ENCODE assay signal across 8 cellular contexts in the genomic region with DNA sequence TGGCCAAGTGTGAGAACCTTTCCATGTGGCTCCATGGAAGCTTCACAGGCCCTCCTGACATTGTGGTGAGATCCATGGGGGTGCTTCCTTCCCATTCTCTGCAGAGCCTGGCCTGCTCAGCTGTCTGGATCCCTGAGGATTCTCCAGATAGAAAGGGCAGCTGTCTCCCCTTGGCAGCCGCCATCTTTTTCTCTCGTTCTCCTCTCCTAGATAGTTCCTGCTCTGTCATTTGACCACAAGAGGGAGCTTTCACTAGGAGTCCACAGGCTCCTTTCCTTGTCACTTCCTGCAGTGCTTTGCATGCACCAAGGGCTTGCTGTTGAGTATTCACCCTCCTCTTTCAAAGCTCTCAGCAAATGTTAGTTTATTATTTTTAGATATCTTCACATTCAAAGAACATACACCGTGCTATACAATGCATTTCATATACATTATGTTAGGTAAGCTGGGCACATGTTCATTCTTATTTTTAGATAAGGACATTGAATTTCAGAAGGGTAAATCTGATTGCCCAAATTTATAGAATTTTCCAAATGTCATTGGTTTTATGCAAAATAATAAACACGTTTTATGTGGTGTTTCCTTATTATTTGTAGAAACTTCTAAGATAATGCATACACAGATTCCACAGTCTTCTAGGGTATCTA.
A peak's percentile ranks its signal among the peaks of the same experiment; 100 is the strongest.
DNase-seq lines count a peak whose midpoint lies in the region; ATAC-seq, FAIRE-seq and TF ChIP-seq lines count a peak whose summit lies in the region.

No MANE protein-coding gene starts in this region.

- H2BK15ac ChIP-seq in IMR-90 (ENCODE audit: low read depth, low read length), result peak overlapping the region; percentile 87; the same call in 2 of the 3 replicates

- H4K91ac ChIP-seq in IMR-90 (ENCODE audit: insufficient read depth, low read depth, low read length), result peak overlapping the region; percentile 92

- in situ Hi-C loops in IMR-90 (cut with MboI; ENCODE audit: low sequenced_read_pairs), result no loop called here
- in situ Hi-C loops in K562 (cut with MboI), result no loop called here

- ATAC-seq in IMR-90 (ENCODE audit: low read depth) (peak; percentile 69), K562 (peak; percentile 98), HG03469 (IDR thresholded peaks at IDR 0.05; ENCODE audit: unreplicated experiment) (no peak)

- H3K27ac ChIP-seq in A673 (ENCODE audit: low read depth, low read length, poor library complexity, severe bottlenecking) (no peak overlapping the region), IMR-90 (ENCODE audit: insufficient read depth, low read length) (peak overlapping the region; percentile 41; the same call in 1 of the 2 replicates), K562 (ENCODE audit: extremely low read depth, low read depth, low read length) (no peak overlapping the region)

- H2BK120ac ChIP-seq in IMR-90 (ENCODE audit: low read depth, low read length), result peak overlapping the region; percentile 95

- peak overlapping the region; percentile 93 for H3K4ac ChIP-seq in IMR-90 (ENCODE audit: low read depth, low read length)

- H3K27me3 ChIP-seq in A673 (replicated peaks; ENCODE audit: insufficient read depth, low read depth, low read length, poor library complexity), result no peaks in the 10 kb centered on the region
- H3K27me3 ChIP-seq in IMR-90 (ENCODE audit: control insufficient read depth, insufficient read depth, low read length), result no peaks in the 10 kb centered on the region
- H3K27me3 ChIP-seq in NT2/D1 (ENCODE audit: insufficient read depth, insufficient read length), result no peaks in the 10 kb centered on the region
- no peaks in the 10 kb centered on the region for H3K27me3 ChIP-seq in K562 (ENCODE audit: control insufficient read depth in 2 of 2, insufficient read depth in 2 of 2, low read length in 2 of 2)

- H3K4me2 ChIP-seq in IMR-90 (ENCODE audit: low read depth, low read length) (no peak overlapping the region), K562 (ENCODE audit: insufficient read depth, low read length) (peak overlapping the region; percentile 33)

- peak overlapping the region; percentile 81 for H3K18ac ChIP-seq in IMR-90 (ENCODE audit: low read depth, low read length)

- peak overlapping the region; percentile 86; the same call in 1 of the 2 replicates for H2AK5ac ChIP-seq in IMR-90 (ENCODE audit: low read depth, low read length)

- no peak overlapping the region for H3K56ac ChIP-seq in IMR-90 (ENCODE audit: extremely low read depth, insufficient read depth, low read length)

- peak overlapping the region; percentile 48 for H2BK5ac ChIP-seq in IMR-90 (ENCODE audit: low read depth, low read length, poor library complexity, severe bottlenecking)

- no peaks in the 10 kb centered on the region for H4K20me1 ChIP-seq in IMR-90 (ENCODE audit: insufficient read depth, low read length)
- no peaks in the 10 kb centered on the region for H4K20me1 ChIP-seq in K562 (replicated peaks; ENCODE audit: control insufficient read depth, insufficient read depth, low read length)

- H3K36me3 ChIP-seq in A673 (ENCODE audit: insufficient read depth, low read length, poor library complexity, severe bottlenecking), result no peaks in the 10 kb centered on the region
- peaks cover 7% of the 10 kb centered on the region for H3K36me3 ChIP-seq in IMR-90 (ENCODE audit: control insufficient read depth, insufficient read depth, low read length)
- no peaks in the 10 kb centered on the region for H3K36me3 ChIP-seq in NT2/D1 (ENCODE audit: insufficient read depth, insufficient read length, low read length)
- H3K36me3 ChIP-seq in K562 (ENCODE audit: control insufficient read depth, insufficient read depth, low read length), result no peaks in the 10 kb centered on the region

- peak overlapping the region; percentile 84 for H2BK20ac ChIP-seq in IMR-90 (ENCODE audit: low read depth, low read length)

- peak; percentile 89 for FAIRE-seq in K562 (lab: Jason Lieb, UNC)

- peak overlapping the region; percentile 87 for H4K5ac ChIP-seq in IMR-90 (ENCODE audit: low read depth, low read length)

- peaks cover 16% of the 10 kb centered on the region for H3K9me1 ChIP-seq in IMR-90 (ENCODE audit: insufficient read depth, low read length)
- H3K9me1 ChIP-seq in K562 (ENCODE audit: control insufficient read depth, insufficient read depth, low read length), result no peaks in the 10 kb centered on the region

- no peaks in the 10 kb centered on the region for H3K9me3 ChIP-seq in A673 (ENCODE audit: low read depth, low read length, poor library complexity, severe bottlenecking)
- no peaks in the 10 kb centered on the region for H3K9me3 ChIP-seq in IMR-90 (ENCODE audit: control insufficient read depth, insufficient read depth, low read length)
- no peaks in the 10 kb centered on the region for H3K9me3 ChIP-seq in NT2/D1 (ENCODE audit: insufficient read depth, low read length)
- no peaks in the 10 kb centered on the region for H3K9me3 ChIP-seq in K562 (replicated peaks; ENCODE audit: control insufficient read depth, insufficient read depth, low read depth, low read length)

- intact Hi-C loops in A673 (cut with micrococcal nuclease; ENCODE audit: unreplicated experiment) (loop anchor here (1.0 kb wide), 1 partner anchor 146 kb away; no protein-coding TSS in a partner anchor), IMR-90 (cut with micrococcal nuclease) (loop anchor here (5.0 kb wide), 3 partner anchors 33 to 403 kb away; no protein-coding TSS in a partner anchor), K562 (cut with micrococcal nuclease) (no loop called here)

- no peaks in the 10 kb centered on the region for H3K4me1 ChIP-seq in A673 (ENCODE audit: insufficient read depth, low read length, poor library complexity, severe bottlenecking)
- H3K4me1 ChIP-seq in IMR-90 (ENCODE audit: control insufficient read depth, insufficient read depth, low read length), result peaks cover 8% of the 10 kb centered on the region
- no peaks in the 10 kb centered on the region for H3K4me1 ChIP-seq in NT2/D1 (ENCODE audit: insufficient read depth, insufficient read length)
- H3K4me1 ChIP-seq in K562 (replicated peaks in 1 of 2; ENCODE audit: control insufficient read depth in 2 of 2, insufficient read depth in 2 of 2, low read length in 2 of 2), result no peaks in the 10 kb centered on the region

- H3K4me3 ChIP-seq in A673 (ENCODE audit: low read depth, low read length, poor library complexity, severe bottlenecking), result no peak overlapping the region
- H3K4me3 ChIP-seq in GM12864 (ENCODE audit: low read depth, low read length), result no peak overlapping the region
- no peak overlapping the region for H3K4me3 ChIP-seq in IMR-90 (ENCODE audit: insufficient read depth, low read depth, low read length)
- H3K4me3 ChIP-seq in NT2/D1 (ENCODE audit: insufficient read length, low read depth), result no peak overlapping the region
- H3K4me3 ChIP-seq in K562, result no peak overlapping the region

- peak overlapping the region; percentile 89 to 97 for H4K8ac ChIP-seq in IMR-90 (ENCODE audit: low read depth in 2 of 2, low read length in 2 of 2)

- H3K79me1 ChIP-seq in IMR-90 (ENCODE audit: low read depth in 1 of 2, low read length in 2 of 2), result no peaks in the 10 kb centered on the region

- TF ChIP-seq POLR2A in IMR-90 (IDR thresholded peaks at IDR 0.05; ENCODE audit: low read depth, low read length) (no peak), K562 (conservative IDR thresholded peaks at IDR 0.05) (no peak)

- BruUV-seq in A673 (replicated peaks; lab: Mats Ljungman, UMichigan), result no TSS peak
- no TSS peak for BruUV-seq in IMR-90 (replicated peaks; lab: Mats Ljungman, UMichigan)
- BruUV-seq in K562 (replicated peaks; lab: Mats Ljungman, UMichigan), result no TSS peak

- dilution Hi-C loops in IMR-90 (cut with HindIII; ENCODE audit: low sequenced_read_pairs, unreplicated experiment), result no loop called here

- H2AK9ac ChIP-seq in IMR-90 (replicated peaks; ENCODE audit: low read depth, low read length, poor library complexity), result peak overlapping the region; percentile 65

- 80% methylated on average over 1 of the region's 4 CpGs; no CpG with 5 or more reads in 1 of the 2 experiments for WGBS in IMR-90 (ENCODE audit: extremely low coverage in 2 of 2, insufficient read length in 1 of 2), 2 experiments
- WGBS in K562 (ENCODE audit: insufficient coverage, low coverage, missing lambda C conversion rate), result 2% methylated on average over 4 of the region's 4 CpGs

- TF ChIP-seq RAD21 in IMR-90 (IDR thresholded peaks at IDR 0.05; ENCODE audit: low read length), result peak; percentile 55
- peak; percentile 27 to 52; a peak in 3 of 4 replicates for TF ChIP-seq RAD21 in K562 (CRISPR knock-in tag; conservative IDR thresholded peaks at IDR 0.05 in 1 of 2, IDR thresholded peaks at IDR 0.05 in 1 of 2)

- POLR2A ChIA-PET in A673 (lab: Charles Lee; ENCODE audit: low non-redundant PET), result no interaction called here
- POLR2A ChIA-PET in IMR-90 (lab: Charles Lee; ENCODE audit: unreplicated experiment), result no interaction called here
- POLR2A ChIA-PET in K562 (lab: Yijun Ruan, JAX), result interaction anchor here (0.9 to 1.1 kb wide), 2 partner anchors 11 to 150 kb away, joined by 3 read pairs; partner anchors contain the start of genes BRCA2 and ZAR1L

- peak; percentile 92 for TF ChIP-seq CTCF in A673 (conservative IDR thresholded peaks at IDR 0.05; ENCODE audit: low read depth, low read length)
- peak; percentile 67 for TF ChIP-seq CTCF in GM12864 (IDR thresholded peaks at IDR 0.05; ENCODE audit: low read depth, low read length, missing control alignments)
- peak; percentile 56 for TF ChIP-seq CTCF in IMR-90 (conservative IDR thresholded peaks at IDR 0.05; ENCODE audit: low read depth, low read length)
- TF ChIP-seq CTCF in K562 (IDR thresholded peaks at IDR 0.05 in 2 of 3, conservative IDR thresholded peaks at IDR 0.05 in 1 of 3; ENCODE audit: insufficient read depth in 2 of 3, low read depth in 1 of 3, low read length in 3 of 3), result peak; percentile 64 to 75 (median 68)

- H2AFZ ChIP-seq in IMR-90 (replicated peaks; ENCODE audit: low read length, poor library complexity) (peak overlapping the region; percentile 79), K562 (ENCODE audit: low read depth, low read length) (peak overlapping the region; percentile 98)

- no peak for TF ChIP-seq EP300 in K562 (IDR thresholded peaks at IDR 0.05; ENCODE audit: low read length)

- no peaks in the 10 kb centered on the region for H3K79me2 ChIP-seq in K562 (ENCODE audit: control insufficient read depth, insufficient read depth, low read length)

- peak overlapping the region; percentile 79 for H3K23ac ChIP-seq in IMR-90 (ENCODE audit: low read depth, low read length)

- H3K9ac ChIP-seq in IMR-90 (ENCODE audit: low read depth, low read length) (no peak overlapping the region), NT2/D1 (ENCODE audit: insufficient read length, low read depth) (no peak overlapping the region), K562 (ENCODE audit: insufficient read depth in 1 of 2, low read depth in 2 of 2, low read length in 2 of 2) (no peak overlapping the region)

- H3K14ac ChIP-seq in IMR-90 (replicated peaks; ENCODE audit: low read depth, low read length), result peak overlapping the region; percentile 92

- peak; percentile 90 for DNase-seq in A673 (ENCODE audit: low spot score)
- peak; percentile 39 for DNase-seq in GM12864 (ENCODE audit: low read depth)
- DNase-seq in IMR-90, result peak; percentile 66
- peak; percentile 52 for DNase-seq in NT2/D1 (ENCODE audit: low read depth, low spot score)
- DNase-seq in K562 (ENCODE audit: extremely low read depth in 1 of 4, low spot score in 3 of 4), result peak; percentile 54 to 75 (median 57)
- DNase-seq in islet precursor cell, result peak; percentile 65
- peak; percentile 46 for DNase-seq in stromal cell of bone marrow (ENCODE audit: low read depth)

- CTCF ChIA-PET in A673 (lab: Charles Lee) (interaction anchor here (0.6 to 1.7 kb wide), 5 partner anchors 8 to 416 kb away, joined by 3 to 9 read pairs (median 3); no protein-coding TSS in a partner anchor), IMR-90 (lab: Yijun Ruan, JAX) (interaction anchor here (0.6 to 1.7 kb wide), 8 partner anchors 9 to 255 kb away, joined by 3 to 6 read pairs (median 4); no protein-coding TSS in a partner anchor), K562 (lab: Yijun Ruan, JAX; ENCODE audit: low intra/inter-chr PET ratio) (no interaction called here)

Comparison
In these comparisons a context has a peak if more than half of its experiments do, and no peak if none do; other contexts are left out.
1. DNase-seq: peak in every context shown above with its lines; median percentile 90 in A673; 66 in IMR-90; 65 in islet precursor cell; 57 in K562; 52 in NT2/D1; 46 in stromal cell of bone marrow; 39 in GM12864.